Comparison of ENCODE assay signal across 15 cellular contexts in genomic region chr4:40923326-40924095, GRCh38.
A peak's percentile ranks its signal among the peaks of the same experiment; 100 is the strongest.
DNase-seq lines count a peak whose midpoint lies in the region; ATAC-seq, FAIRE-seq and TF ChIP-seq lines count a peak whose summit lies in the region.
"Had no signal": no experiment of that assay in that cellular context is flagged by ENCODE, and none has a peak within 500 bp of the region (broad histone marks: within the 10 kb centered on the region; RNA-seq: fewer than 3 reads in every experiment).

No MANE protein-coding gene starts in this region.

- TF ChIP-seq RAD21 in IMR-90 (IDR thresholded peaks at IDR 0.05; ENCODE audit: low read length), result no peak

- no peak overlapping the region for H4K5ac ChIP-seq in IMR-90 (ENCODE audit: low read depth, low read length)

- FAIRE-seq in H54 (lab: Jason Lieb, UNC), result no peak

- H4K91ac ChIP-seq in IMR-90 (ENCODE audit: insufficient read depth, low read depth, low read length), result no peak overlapping the region

- POLR2A ChIA-PET in IMR-90 (lab: Charles Lee; ENCODE audit: unreplicated experiment) (no interaction called here), RWPE1 (lab: Yijun Ruan, JAX; ENCODE audit: low non-redundant PET) (no interaction called here)

- peaks cover 4% of the 10 kb centered on the region; the same call in 1 of the 2 replicates for H3K9me1 ChIP-seq in IMR-90 (ENCODE audit: insufficient read depth, low read length)

- peak overlapping the region; percentile 77; the same call in 1 of the 2 replicates for H2AK5ac ChIP-seq in IMR-90 (ENCODE audit: low read depth, low read length)

- H2BK120ac ChIP-seq in IMR-90 (ENCODE audit: low read depth, low read length), result no peak overlapping the region

- no peaks in the 10 kb centered on the region for H4K20me1 ChIP-seq in IMR-90 (ENCODE audit: insufficient read depth, low read length)
- H4K20me1 ChIP-seq: BLaER1 treated with 17β-estradiol and CSF1 and Interleukin-3, amounts not matched to agents 10 nM and 100 nM had no signal

- H3K4me3 ChIP-seq in IMR-90 (ENCODE audit: insufficient read depth, low read depth, low read length) (no peak overlapping the region), skeletal muscle tissue (ENCODE audit: low read length in 3 of 3) (peak overlapping the region in 2 of 3 donors; percentile 2 to 15)
- H3K4me3 ChIP-seq: BLaER1 treated with 17β-estradiol and CSF1 and Interleukin-3, amounts not matched to agents 10 nM and 100 nM; esophagus squamous epithelium; sigmoid colon had no signal

- no peak overlapping the region for H3K4me2 ChIP-seq in IMR-90 (ENCODE audit: low read depth, low read length)

- H3K9me3 ChIP-seq in IMR-90 (ENCODE audit: control insufficient read depth, insufficient read depth, low read length) (no peaks in the 10 kb centered on the region), skeletal muscle tissue (ENCODE audit: control insufficient read depth in 3 of 3, low read length in 3 of 3) (no peaks in the 10 kb centered on the region)
- H3K9me3 ChIP-seq: esophagus squamous epithelium, sigmoid colon had no signal

- peaks cover 0 to 4% of the 10 kb centered on the region in 2 experiments; a peak in 1 of 4 replicates for H3K79me1 ChIP-seq in IMR-90 (ENCODE audit: low read depth in 1 of 2, low read length in 2 of 2)

- no peaks in the 10 kb centered on the region for H3K27me3 ChIP-seq in IMR-90 (ENCODE audit: control insufficient read depth, insufficient read depth, low read length)
- H3K27me3 ChIP-seq in skeletal muscle tissue (ENCODE audit: control insufficient read depth in 3 of 3, insufficient read depth in 3 of 3, low read length in 3 of 3), result no peaks in the 10 kb centered on the region
- H3K27me3 ChIP-seq: BLaER1 treated with 17β-estradiol and CSF1 and Interleukin-3, amounts not matched to agents 10 nM and 100 nM; brain microvascular endothelial cell; esophagus squamous epithelium; sigmoid colon had no signal

- dilution Hi-C loops in IMR-90 (cut with HindIII; ENCODE audit: low sequenced_read_pairs, unreplicated experiment), result no loop called here

- H3K36me3 ChIP-seq in IMR-90 (ENCODE audit: control insufficient read depth, insufficient read depth, low read length) (no peaks in the 10 kb centered on the region), skeletal muscle tissue (ENCODE audit: control insufficient read depth in 3 of 3, insufficient read depth in 3 of 3, low read length in 3 of 3) (no peaks in the 10 kb centered on the region)
- H3K36me3 ChIP-seq: esophagus squamous epithelium, sigmoid colon had no signal

- H3K27ac ChIP-seq in IMR-90 (ENCODE audit: insufficient read depth, low read length) (no peak overlapping the region), RWPE1 (peak overlapping the region; percentile 21), skeletal muscle tissue (ENCODE audit: low read depth, low read length) (peak overlapping the region; percentile 52)
- H3K27ac ChIP-seq: brain microvascular endothelial cell, sigmoid colon had no signal

- H3K4me1 ChIP-seq in IMR-90 (ENCODE audit: control insufficient read depth, insufficient read depth, low read length), result no peaks in the 10 kb centered on the region
- H3K4me1 ChIP-seq in skeletal muscle tissue (ENCODE audit: control insufficient read depth in 3 of 3, insufficient read depth in 3 of 3, low read length in 3 of 3), result peaks cover 9 to 26% (median 15%) of the 10 kb centered on the region in 3 donors

- TF ChIP-seq POLR2A in IMR-90 (IDR thresholded peaks at IDR 0.05; ENCODE audit: low read depth, low read length) (no peak), H54 (IDR thresholded peaks at IDR 0.05; ENCODE audit: low read depth, low read length) (no peak)

- no peak overlapping the region for H3K14ac ChIP-seq in IMR-90 (replicated peaks; ENCODE audit: low read depth, low read length)

- no peak for ATAC-seq in IMR-90 (ENCODE audit: low read depth)
- no peak for ATAC-seq in HG02588 (IDR thresholded peaks at IDR 0.05; ENCODE audit: unreplicated experiment)

- H3K9ac ChIP-seq in IMR-90 (ENCODE audit: low read depth, low read length) (no peak overlapping the region), skeletal muscle tissue (ENCODE audit: low read depth in 1 of 3, low read length in 3 of 3) (peak overlapping the region in 2 of 3 donors; percentile 15 to 28)
- H3K9ac ChIP-seq: BLaER1 treated with 17β-estradiol and CSF1 and Interleukin-3, amounts not matched to agents 10 nM and 100 nM had no signal

- in situ Hi-C loops in IMR-90 (cut with MboI; ENCODE audit: low sequenced_read_pairs), result loop anchor here (5.0 to 25.0 kb wide), 2 partner anchors 294 to 739 kb away; no protein-coding TSS in a partner anchor

- DNase-seq in IMR-90 (no peak), RWPE1 (ENCODE audit: low spot score) (no peak), head of caudate nucleus (peak; percentile 32 to 86 (median 70)), H54 (ENCODE audit: insufficient read length, low spot score) (no peak), NOMO-1 (lab: John Stamatoyannopoulos, UW; ENCODE audit: unreplicated experiment in 2 of 2) (no peak), NCI-H748 (lab: John Stamatoyannopoulos, UW; ENCODE audit: unreplicated experiment) (no peak)
- DNase-seq: activated CD4-positive, alpha-beta T cell treated with anti-CD3 and anti-CD28 coated beads for 1 hour; brain microvascular endothelial cell; esophagus squamous epithelium; HCEC 1CT; NCI-H2107; sigmoid colon had no signal

- H3K56ac ChIP-seq in IMR-90 (ENCODE audit: extremely low read depth, insufficient read depth, low read length), result no peak overlapping the region

- no peak overlapping the region; the same call in 2 of the 3 replicates for H2BK15ac ChIP-seq in IMR-90 (ENCODE audit: low read depth, low read length)

- no peak overlapping the region for H3K4ac ChIP-seq in IMR-90 (ENCODE audit: low read depth, low read length)

- no peak for TF ChIP-seq CTCF in IMR-90 (conservative IDR thresholded peaks at IDR 0.05; ENCODE audit: low read depth, low read length)
- TF ChIP-seq CTCF in RWPE1 (conservative IDR thresholded peaks at IDR 0.05; ENCODE audit: low read depth), result no peak

- no peak overlapping the region for H2BK20ac ChIP-seq in IMR-90 (ENCODE audit: low read depth, low read length)

- 66% methylated on average over 9 of the region's 19 CpGs; no CpG with 5 or more reads in 1 of the 2 experiments for WGBS in IMR-90 (ENCODE audit: extremely low coverage in 2 of 2, insufficient read length in 1 of 2), 2 experiments

- intact Hi-C loops in IMR-90 (cut with micrococcal nuclease), result loop anchor here (1.0 to 10.0 kb wide), 3 partner anchors 15 to 721 kb away; no protein-coding TSS in a partner anchor
- intact Hi-C loops in head of caudate nucleus (cut with DNase I), result loop anchor here (10.0 kb wide), 1 partner anchor 141 kb away; no protein-coding TSS in a partner anchor

- H2BK5ac ChIP-seq in IMR-90 (ENCODE audit: low read depth, low read length, poor library complexity, severe bottlenecking), result no peak overlapping the region

- BruUV-seq in IMR-90 (replicated peaks; lab: Mats Ljungman, UMichigan), result no TSS peak

- no peak overlapping the region; a peak in 1 of 4 replicates for H4K8ac ChIP-seq in IMR-90 (ENCODE audit: low read depth in 2 of 2, low read length in 2 of 2)

- H2AFZ ChIP-seq in IMR-90 (replicated peaks; ENCODE audit: low read length, poor library complexity), result no peak overlapping the region

- no peak overlapping the region for H2AK9ac ChIP-seq in IMR-90 (replicated peaks; ENCODE audit: low read depth, low read length, poor library complexity)

- CTCF ChIA-PET in IMR-90 (lab: Yijun Ruan, JAX), result interaction anchor here (0.8 to 1.4 kb wide), 6 partner anchors 8 to 282 kb away, joined by 3 to 11 read pairs (median 4); no protein-coding TSS in a partner anchor
- CTCF ChIA-PET in RWPE1 (lab: Yijun Ruan, JAX), result interaction anchor here (0.6 to 1.4 kb wide), 4 partner anchors 12 to 148 kb away, joined by 3 to 5 read pairs (median 4); no protein-coding TSS in a partner anchor

- no peak overlapping the region for H3K18ac ChIP-seq in IMR-90 (ENCODE audit: low read depth, low read length)

- no peak overlapping the region for H3K23ac ChIP-seq in IMR-90 (ENCODE audit: low read depth, low read length)

TF ChIP-seq in IMR-90, 13 proteins besides CTCF, POLR2A, EP300 and RAD21:
- TF ChIP-seq MXI1 (IDR thresholded peaks at IDR 0.05; ENCODE audit: borderline replicate concordance, low read depth, low read length), result no peak
- no peak for TF ChIP-seq FOS (IDR thresholded peaks at IDR 0.05; ENCODE audit: low read depth, low read length)
- no peak for TF ChIP-seq SMC3 (IDR thresholded peaks at IDR 0.05; ENCODE audit: low read depth, low read length)
- no peak for TF ChIP-seq BHLHE40 (IDR thresholded peaks at IDR 0.05; ENCODE audit: low read depth, low read length)
- TF ChIP-seq USF2 (IDR thresholded peaks at IDR 0.05; ENCODE audit: low read depth, low read length), result no peak
- TF ChIP-seq, protein P1, sequence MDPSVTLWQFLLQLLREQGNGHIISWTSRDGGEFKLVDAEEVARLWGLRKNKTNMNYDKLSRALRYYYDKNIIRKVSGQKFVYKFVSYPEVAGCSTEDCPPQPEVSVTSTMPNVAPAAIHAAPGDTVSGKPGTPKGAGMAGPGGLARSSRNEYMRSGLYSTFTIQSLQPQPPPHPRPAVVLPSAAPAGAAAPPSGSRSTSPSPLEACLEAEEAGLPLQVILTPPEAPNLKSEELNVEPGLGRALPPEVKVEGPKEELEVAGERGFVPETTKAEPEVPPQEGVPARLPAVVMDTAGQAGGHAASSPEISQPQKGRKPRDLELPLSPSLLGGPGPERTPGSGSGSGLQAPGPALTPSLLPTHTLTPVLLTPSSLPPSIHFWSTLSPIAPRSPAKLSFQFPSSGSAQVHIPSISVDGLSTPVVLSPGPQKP (IDR thresholded peaks at IDR 0.05; ENCODE audit: borderline replicate concordance, low read depth, low read length), result no peak
- no peak for TF ChIP-seq RFX5 (IDR thresholded peaks at IDR 0.05; ENCODE audit: low read depth, low read length)

Comparison
In these comparisons a context has a peak if more than half of its experiments do, and no peak if none do; other contexts are left out.
1. DNase-seq: peak in head of caudate nucleus (42 of 42); none in IMR-90 (single experiment), RWPE1 (single experiment), H54 (single experiment), NOMO-1 (0 of 2) and NCI-H748 (single experiment).